Comparison of ENCODE assay signal across 8 cellular contexts in the genomic region with DNA sequence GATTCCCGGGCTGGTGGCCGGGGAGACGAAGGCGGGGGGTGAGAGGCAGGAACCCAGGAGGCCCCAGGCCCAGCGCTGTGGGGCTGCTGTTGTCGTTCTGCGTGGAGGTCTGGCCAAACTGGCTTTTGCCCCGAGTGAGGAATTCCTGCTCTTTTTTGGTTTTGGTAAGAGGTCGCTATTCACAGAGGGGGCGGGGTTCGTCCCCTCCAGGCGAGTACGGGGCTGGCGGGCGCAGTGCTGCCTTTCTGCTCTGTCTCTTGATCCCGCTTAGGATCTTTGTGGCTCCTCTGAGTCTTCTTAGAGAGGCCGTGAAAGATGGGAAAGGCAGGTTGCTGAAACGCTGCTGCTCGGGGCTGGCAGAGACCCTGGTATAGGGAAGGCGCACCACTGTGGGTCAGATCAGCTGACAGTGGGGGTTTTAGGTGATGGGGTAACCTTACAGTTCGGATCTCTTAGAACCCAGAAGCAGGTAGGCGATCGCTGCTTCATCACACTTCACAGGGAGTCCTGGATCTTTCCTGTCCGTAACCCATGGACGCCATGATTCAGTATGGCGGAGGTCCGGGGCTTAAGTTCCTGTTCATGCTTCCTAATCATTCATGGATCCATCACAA.
DNase-seq lines count a peak whose midpoint lies in the region; ATAC-seq and TF ChIP-seq lines count a peak whose summit lies in the region.

No MANE protein-coding gene starts in this region.

- H3K9ac ChIP-seq in adipocyte (ENCODE audit: low read length): peak overlapping the region; percentile 78

- H3K9me3 Mint-ChIP-seq in T-helper 2 cell treated with Interferon-gamma antibody and Interleukin-4, amounts not matched to agents 5 μg/mL and 100 μg/mL, for 36 hours: no peaks in the 10 kb centered on the region
- peaks cover 3% of the 10 kb centered on the region for H3K9me3 Mint-ChIP-seq in glutamatergic neuron (ENCODE audit: unreplicated experiment)

- H3K36me3 ChIP-seq in adipocyte (ENCODE audit: control insufficient read depth, insufficient read depth, low read length, severe bottlenecking): no peaks in the 10 kb centered on the region

- no peaks in the 10 kb centered on the region for H3K4me1 ChIP-seq in adipocyte (ENCODE audit: control insufficient read depth, insufficient read depth, low read length)

- peaks cover 37% of the 10 kb centered on the region for H3K27me3 Mint-ChIP-seq in T-helper 2 cell treated with Interferon-gamma antibody and Interleukin-4, amounts not matched to agents 5 μg/mL and 100 μg/mL, for 36 hours (ENCODE audit: low read depth)
- no peaks in the 10 kb centered on the region for H3K27me3 Mint-ChIP-seq in glutamatergic neuron (ENCODE audit: unreplicated experiment)

- peak overlapping the region; percentile 84 for H3K4me3 ChIP-seq in adipocyte (ENCODE audit: low read length)

- DNase-seq in T-helper 2 cell treated with Interferon-gamma antibody and Interleukin-4, amounts not matched to agents 5 μg/mL and 100 μg/mL, for 36 hours (ENCODE audit: low spot score): no peak
- DNase-seq in T-helper 2 cell (no peak), adipocyte (ENCODE audit: low read depth) (no peak), glutamatergic neuron (no peak)

- H3K9me3 ChIP-seq in adipocyte (ENCODE audit: control insufficient read depth, low read length): peaks cover 5% of the 10 kb centered on the region

- H3K27me3 ChIP-seq in adipocyte (replicated peaks; ENCODE audit: control insufficient read depth, insufficient read depth, low read length) (peaks cover 11% of the 10 kb centered on the region), layer of hippocampus (ENCODE audit: control insufficient read depth, insufficient read depth, low read length) (peaks cover 2% of the 10 kb centered on the region)

- peaks cover 4% of the 10 kb centered on the region for H3K4me1 Mint-ChIP-seq in T-helper 2 cell treated with Interferon-gamma antibody and Interleukin-4, amounts not matched to agents 5 μg/mL and 100 μg/mL, for 36 hours (ENCODE audit: low read depth)
- no peaks in the 10 kb centered on the region for H3K4me1 Mint-ChIP-seq in glutamatergic neuron (ENCODE audit: low read depth, unreplicated experiment)

- ATAC-seq in GM18858 (IDR thresholded peaks at IDR 0.05; ENCODE audit: unreplicated experiment): no peak
- no peak for ATAC-seq in GM18870 (IDR thresholded peaks at IDR 0.05; ENCODE audit: unreplicated experiment)

- peak overlapping the region; percentile 54 for H3K27ac ChIP-seq in layer of hippocampus (ENCODE audit: low read depth, low read length)
- peak overlapping the region; percentile 27 for H3K27ac ChIP-seq in temporal lobe (ENCODE audit: low read depth, low read length)

- peak overlapping the region; percentile 79 for H3K4me3 Mint-ChIP-seq in T-helper 2 cell treated with Interferon-gamma antibody and Interleukin-4, amounts not matched to agents 5 μg/mL and 100 μg/mL, for 36 hours
- no peak overlapping the region for H3K4me3 Mint-ChIP-seq in glutamatergic neuron (ENCODE audit: unreplicated experiment)

- H3K36me3 Mint-ChIP-seq in T-helper 2 cell treated with Interferon-gamma antibody and Interleukin-4, amounts not matched to agents 5 μg/mL and 100 μg/mL, for 36 hours (ENCODE audit: low read depth): no peaks in the 10 kb centered on the region
- no peaks in the 10 kb centered on the region for H3K36me3 Mint-ChIP-seq in glutamatergic neuron (ENCODE audit: unreplicated experiment)

- TF ChIP-seq CTCF in glutamatergic neuron (IDR thresholded peaks at IDR 0.05; ENCODE audit: partially characterized antibody, unreplicated experiment): no peak

- H3K27ac Mint-ChIP-seq in T-helper 2 cell treated with Interferon-gamma antibody and Interleukin-4, amounts not matched to agents 5 μg/mL and 100 μg/mL, for 36 hours: no peak overlapping the region
- no peak overlapping the region for H3K27ac Mint-ChIP-seq in glutamatergic neuron (ENCODE audit: unreplicated experiment)
